In the genomic region with DNA sequence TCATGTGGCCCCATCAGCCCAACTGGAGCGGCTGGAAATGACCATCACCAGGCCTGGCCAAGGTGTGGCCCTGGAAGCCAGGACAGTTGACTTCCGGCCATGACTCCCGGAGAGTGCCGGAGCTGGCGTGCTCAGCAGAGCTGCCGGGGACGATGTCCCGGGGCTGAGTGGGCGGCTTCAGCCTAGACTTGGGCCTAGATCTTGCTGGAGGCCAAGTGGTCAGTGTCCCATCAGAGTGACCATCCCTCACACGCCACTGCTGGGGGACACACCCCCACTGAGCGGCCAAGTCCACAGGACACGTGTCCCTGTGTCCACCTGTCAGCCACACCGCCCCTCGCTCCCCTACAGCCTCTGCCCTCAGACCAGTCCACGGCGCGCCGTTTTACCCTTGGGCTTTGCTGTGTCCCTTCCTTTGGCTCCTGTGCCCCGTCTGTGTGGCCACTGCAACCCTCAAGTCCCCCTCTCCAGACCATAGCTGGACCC, we compare ENCODE assay signal across 1 cellular context.
TF ChIP-seq lines count a peak whose summit lies in the region.

No MANE protein-coding gene starts in this region.

TF ChIP-seq in GM12878, 131 proteins besides CTCF, POLR2A, EP300 and RAD21 (continued from another document):
- no peak for TF ChIP-seq RB1 (IDR thresholded peaks at IDR 0.05; ENCODE audit: borderline replicate concordance)
- TF ChIP-seq, protein P1, sequence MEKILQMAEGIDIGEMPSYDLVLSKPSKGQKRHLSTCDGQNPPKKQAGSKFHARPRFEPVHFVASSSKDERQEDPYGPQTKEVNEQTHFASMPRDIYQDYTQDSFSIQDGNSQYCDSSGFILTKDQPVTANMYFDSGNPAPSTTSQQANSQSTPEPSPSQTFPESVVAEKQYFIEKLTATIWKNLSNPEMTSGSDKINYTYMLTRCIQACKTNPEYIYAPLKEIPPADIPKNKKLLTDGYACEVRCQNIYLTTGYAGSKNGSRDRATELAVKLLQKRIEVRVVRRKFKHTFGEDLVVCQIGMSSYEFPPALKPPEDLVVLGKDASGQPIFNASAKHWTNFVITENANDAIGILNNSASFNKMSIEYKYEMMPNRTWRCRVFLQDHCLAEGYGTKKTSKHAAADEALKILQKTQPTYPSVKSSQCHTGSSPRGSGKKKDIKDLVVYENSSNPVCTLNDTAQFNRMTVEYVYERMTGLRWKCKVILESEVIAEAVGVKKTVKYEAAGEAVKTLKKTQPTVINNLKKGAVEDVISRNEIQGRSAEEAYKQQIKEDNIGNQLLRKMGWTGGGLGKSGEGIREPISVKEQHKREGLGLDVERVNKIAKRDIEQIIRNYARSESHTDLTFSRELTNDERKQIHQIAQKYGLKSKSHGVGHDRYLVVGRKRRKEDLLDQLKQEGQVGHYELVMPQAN (conservative IDR thresholded peaks at IDR 0.05), result no peak
- no peak for TF ChIP-seq ATF7 (IDR thresholded peaks at IDR 0.05; ENCODE audit: low read depth)
- TF ChIP-seq SRF (IDR thresholded peaks at IDR 0.05; ENCODE audit: low read depth in 2 of 2, low read length in 2 of 2), result no peak
- TF ChIP-seq SREBF1 (IDR thresholded peaks at IDR 0.05; ENCODE audit: low read length), result no peak
- no peak for TF ChIP-seq NFXL1 (IDR thresholded peaks at IDR 0.05; ENCODE audit: borderline replicate concordance)
- no peak for TF ChIP-seq RELA (IDR thresholded peaks at IDR 0.05; ENCODE audit: borderline replicate concordance, partially characterized antibody)
- TF ChIP-seq CBX3 (IDR thresholded peaks at IDR 0.05; ENCODE audit: borderline replicate concordance, low read depth), result no peak
- no peak for TF ChIP-seq NR2F1 (conservative IDR thresholded peaks at IDR 0.05)
- TF ChIP-seq NFIC (IDR thresholded peaks at IDR 0.05; ENCODE audit: low read depth, low read length), result no peak
